Comparison of ENCODE assay signal across 8 cellular contexts in genomic region chr11:130070829-130071205, GRCh38. TPM values are rescaled to one million over a fixed set of nuclear protein-coding genes. Genes with fewer than 3 reads are reported as not detected.
DNase-seq lines count a peak whose midpoint lies in the region; ATAC-seq and TF ChIP-seq lines count a peak whose summit lies in the region.

No MANE protein-coding gene starts in this region.

- peak overlapping the region; percentile 91 to 98 (median 91) for H3K4me3 Mint-ChIP-seq in immature natural killer cell
- peak overlapping the region; percentile 89 to 90 for H3K4me3 Mint-ChIP-seq in stimulated activated naive CD8-positive, alpha-beta T cell treated with anti-CD3 and anti-CD28 coated beads, Interleukin-15, amount 100 ng/mL, for 72 hours

- no peaks in the 10 kb centered on the region for H3K9me3 Mint-ChIP-seq in immature natural killer cell
- H3K9me3 Mint-ChIP-seq in stimulated activated naive CD8-positive, alpha-beta T cell treated with anti-CD3 and anti-CD28 coated beads, Interleukin-15, amount 100 ng/mL, for 72 hours = no peaks in the 10 kb centered on the region

- peak overlapping the region; percentile 70 for H3K4me3 ChIP-seq in LNCaP clone FGC (ENCODE audit: low read depth, low read length)

- H3K27ac Mint-ChIP-seq in immature natural killer cell = peak overlapping the region; percentile 84 to 92 (median 84)
- H3K27ac Mint-ChIP-seq in stimulated activated naive CD8-positive, alpha-beta T cell treated with anti-CD3 and anti-CD28 coated beads, Interleukin-15, amount 100 ng/mL, for 72 hours = peak overlapping the region in 1 of 2 donors; percentile 52

- TF ChIP-seq CTCF in C4-2B (conservative IDR thresholded peaks at IDR 0.05) = no peak; the same call in 1 of the 2 replicates
- TF ChIP-seq CTCF in LNCaP clone FGC (IDR thresholded peaks at IDR 0.05; ENCODE audit: control insufficient read depth, extremely low read depth, insufficient read depth) = no peak

- H3K36me3 Mint-ChIP-seq in immature natural killer cell = no peaks in the 10 kb centered on the region

- H3K27ac ChIP-seq in C4-2B = peak overlapping the region; percentile 73

- DNase-seq in LNCaP clone FGC (ENCODE audit: low read depth) (no peak), astrocyte of the hippocampus (ENCODE audit: low read depth, low spot score) (peak; percentile 61), immature natural killer cell (no peak), NCI-H1436 (lab: John Stamatoyannopoulos, UW) (no peak), NCI-H2107 treated with DMSO at 0.1 percent for 48 hours (lab: John Stamatoyannopoulos, UW; ENCODE audit: unreplicated experiment) (no peak)
- no peak for DNase-seq in stimulated activated naive CD8-positive, alpha-beta T cell treated with anti-CD3 and anti-CD28 coated beads, Interleukin-15, amount 100 ng/mL, for 72 hours

- ATAC-seq in stimulated activated naive CD8-positive, alpha-beta T cell treated with anti-CD3 and anti-CD28 coated beads, Interleukin-15, amount 100 ng/mL, for 72 hours = no peak
- ATAC-seq in HG03439 (IDR thresholded peaks at IDR 0.05; ENCODE audit: unreplicated experiment) = no peak

- H3K27me3 Mint-ChIP-seq in immature natural killer cell (ENCODE audit: low read depth in 3 of 3) = peaks cover 13 to 19% (median 14%) of the 10 kb centered on the region in 3 donors
- peaks cover 39% of the 10 kb centered on the region for H3K27me3 Mint-ChIP-seq in stimulated activated naive CD8-positive, alpha-beta T cell treated with anti-CD3 and anti-CD28 coated beads, Interleukin-15, amount 100 ng/mL, for 72 hours

- peaks cover 33 to 42% of the 10 kb centered on the region in 2 donors for H3K4me1 Mint-ChIP-seq in immature natural killer cell
- H3K4me1 Mint-ChIP-seq in stimulated activated naive CD8-positive, alpha-beta T cell treated with anti-CD3 and anti-CD28 coated beads, Interleukin-15, amount 100 ng/mL, for 72 hours = peaks cover 24% of the 10 kb centered on the region

RNA-seq across cellular contexts. Expression of gene APLP2, which starts 1.1 kb away (rescaled TPM):
- 100 to 1,000 TPM in 1 of 3 donors, 10 to 100 TPM in 2; 69.4 to 125 (median 75.8) TPM for polyA plus RNA-seq in immature natural killer cell
